In genomic region chr13:80363890-80364503, GRCh38 we compare ENCODE assay signal across 8 cellular contexts. TPM values are rescaled to one million over a fixed set of nuclear protein-coding genes. Genes with fewer than 3 reads are reported as not detected.
DNase-seq lines count a peak whose midpoint lies in the region; ATAC-seq, FAIRE-seq and TF ChIP-seq lines count a peak whose summit lies in the region.

No MANE protein-coding gene starts in this region.

- H3K4me3 ChIP-seq in brain microvascular endothelial cell (ENCODE audit: low read depth, low read length) (no peak overlapping the region), mesenchymal stem cell (ENCODE audit: insufficient read depth in 1 of 2, low read depth in 1 of 2, low read length in 2 of 2) (no peak overlapping the region)

- H4K91ac ChIP-seq in mesenchymal stem cell (ENCODE audit: low read length) = no peak overlapping the region

- H2BK12ac ChIP-seq in mesenchymal stem cell (ENCODE audit: low read length in 2 of 2) = no peak overlapping the region

- peak; percentile 74 for TF ChIP-seq CTCF in brain microvascular endothelial cell (IDR thresholded peaks at IDR 0.05; ENCODE audit: low read depth, low read length, missing control alignments)

- H3K14ac ChIP-seq in mesenchymal stem cell (ENCODE audit: low read length in 2 of 2) = no peak overlapping the region

- FAIRE-seq in G401.6 (lab: Jason Lieb, UNC) = peak; percentile 91

- H3K27me3 ChIP-seq in brain microvascular endothelial cell (replicated peaks) (no peaks in the 10 kb centered on the region), mesenchymal stem cell (ENCODE audit: control insufficient read depth in 1 of 2, insufficient read depth in 1 of 2, low read length in 2 of 2) (no peaks in the 10 kb centered on the region)

- no peak overlapping the region for H4K8ac ChIP-seq in mesenchymal stem cell (ENCODE audit: low read length)

- H3K4me1 ChIP-seq in mesenchymal stem cell (ENCODE audit: control insufficient read depth, insufficient read depth, low read depth, low read length) = peaks cover 5% of the 10 kb centered on the region

- no peak overlapping the region for H2AFZ ChIP-seq in mesenchymal stem cell (ENCODE audit: low read depth, low read length)

- H3K79me1 ChIP-seq in mesenchymal stem cell (replicated peaks; ENCODE audit: low read length, poor library complexity, severe bottlenecking) = no peaks in the 10 kb centered on the region

- H3K36me3 ChIP-seq in brain microvascular endothelial cell (replicated peaks) (no peaks in the 10 kb centered on the region), mesenchymal stem cell (ENCODE audit: control insufficient read depth in 1 of 2, insufficient read depth in 2 of 2, low read depth in 1 of 2, low read length in 2 of 2) (no peaks in the 10 kb centered on the region)

- H2AK5ac ChIP-seq in mesenchymal stem cell (ENCODE audit: low read length, severe bottlenecking) = no peak overlapping the region

- no peak for ATAC-seq in HG03108 (IDR thresholded peaks at IDR 0.05; ENCODE audit: unreplicated experiment)
- ATAC-seq in GM21528 (IDR thresholded peaks at IDR 0.05; ENCODE audit: low FRiP score, unreplicated experiment) = no peak

- no peaks in the 10 kb centered on the region for H3K9me3 ChIP-seq in mesenchymal stem cell (ENCODE audit: control insufficient read depth, low read length)

- no peak overlapping the region for H2BK15ac ChIP-seq in mesenchymal stem cell (ENCODE audit: low read depth, poor library complexity, severe bottlenecking)

- no peak overlapping the region for H3K23ac ChIP-seq in mesenchymal stem cell (ENCODE audit: low read length in 2 of 2)

- DNase-seq in NCI-H1092 treated with DMSO at 0.1 percent for 48 hours (lab: John Stamatoyannopoulos, UW) (peak; percentile 73), brain microvascular endothelial cell (no peak), mesenchymal stem cell (peak; percentile 48), iPS-NIHi11 (ENCODE audit: low spot score) (no peak), cortex of kidney (lab: John Stamatoyannopoulos, UW) (no peak)

- in situ Hi-C loops in brain microvascular endothelial cell (cut with HindIII; ENCODE audit: low pct_ligation_motif_present, low sequenced_read_pairs) = no loop called here

- H3K18ac ChIP-seq in mesenchymal stem cell (ENCODE audit: low read depth in 1 of 2, low read length in 2 of 2) = no peak overlapping the region

- no peak overlapping the region for H3K27ac ChIP-seq in brain microvascular endothelial cell
- H3K27ac ChIP-seq in mesenchymal stem cell (ENCODE audit: low read length, poor library complexity, severe bottlenecking) = no peak overlapping the region

- no peak overlapping the region for H3K4ac ChIP-seq in mesenchymal stem cell (ENCODE audit: low read depth in 1 of 2, low read length in 2 of 2)

- no peak overlapping the region for H3K4me2 ChIP-seq in mesenchymal stem cell (ENCODE audit: low read length, poor library complexity, severe bottlenecking)

- WGBS in mesenchymal stem cell = no CpG with 5 or more reads among the region's 3 CpGs

- no peak overlapping the region for H2BK120ac ChIP-seq in mesenchymal stem cell (ENCODE audit: low read depth, low read length)

- peak overlapping the region; percentile 87 for H3K9ac ChIP-seq in mesenchymal stem cell (ENCODE audit: low read length)

- H2BK5ac ChIP-seq in mesenchymal stem cell (ENCODE audit: low read depth, low read length, poor library complexity, severe bottlenecking) = no peak overlapping the region

RNA-seq across cellular contexts. Expression of gene SPRY2, which starts 23.1 kb away (rescaled TPM):
- polyA plus RNA-seq in mesenchymal stem cell (2013, experiment 1 of 2) = 38.9 TPM
- polyA plus RNA-seq in mesenchymal stem cell (2013, experiment 2 of 2) = 38.8 TPM

Comparison
In these comparisons a context has a peak if more than half of its experiments do, and no peak if none do; other contexts are left out.
1. DNase-seq: peak in NCI-H1092 treated with DMSO at 0.1 percent for 48 hours (single experiment) and mesenchymal stem cell (single experiment); none in brain microvascular endothelial cell (single experiment), iPS-NIHi11 (single experiment) and cortex of kidney (single experiment).